Comparison of ENCODE assay signal across 15 cellular contexts in genomic region chr5:89081360-89081759, GRCh38.
DNase-seq lines count a peak whose midpoint lies in the region; ATAC-seq and TF ChIP-seq lines count a peak whose summit lies in the region.
"Had no signal": no experiment of that assay in that cellular context is flagged by ENCODE, and none has a peak within 500 bp of the region (broad histone marks: within the 10 kb centered on the region; RNA-seq: fewer than 3 reads in every experiment).

No MANE protein-coding gene starts in this region.

- H4K20me1 ChIP-seq in OCI-LY1 (ENCODE audit: insufficient read depth, low read length), result no peaks in the 10 kb centered on the region
- H4K20me1 ChIP-seq: BLaER1 treated with 17β-estradiol and CSF1 and Interleukin-3, amounts not matched to agents 10 nM and 100 nM had no signal

- H3K9me3 Mint-ChIP-seq in CD8-positive, alpha-beta memory T cell, result peaks cover 0 to 5% (median 0%) of the 10 kb centered on the region in 5 donors
- H3K9me3 Mint-ChIP-seq: activated T-cell treated with anti-CD3 and anti-CD28 coated beads, Interleukin-2, amount 50 U/mL, for 4 hours; GM23338; stimulated activated naive CD8-positive, alpha-beta T cell treated with anti-CD3 and anti-CD28 coated beads, Interleukin-15, amount 100 ng/mL, for 72 hours had no signal

- H3K27ac ChIP-seq in OCI-LY1 (ENCODE audit: low read depth, low read length, poor library complexity, severe bottlenecking), result no peak overlapping the region
- no peak overlapping the region for H3K27ac ChIP-seq in CD8-positive, alpha-beta memory T cell (ENCODE audit: low read depth, low read length)
- H3K27ac ChIP-seq: BLaER1 treated with 17β-estradiol and CSF1 and Interleukin-3, amounts not matched to agents 10 nM and 100 nM had no signal

- CTCF ChIA-PET in CD8-positive, alpha-beta memory T cell (lab: Charles Lee), result no interaction called here

- H3K36me3 Mint-ChIP-seq in CD8-positive, alpha-beta memory T cell, result no peaks in the 10 kb centered on the region

- H3F3A ChIP-seq in OCI-LY1 (ENCODE audit: insufficient read depth, low read length), result no peaks in the 10 kb centered on the region

- H3K4me3 ChIP-seq in OCI-LY1 (ENCODE audit: low read depth, low read length, poor library complexity, severe bottlenecking), result no peak overlapping the region
- no peak overlapping the region for H3K4me3 ChIP-seq in CD8-positive, alpha-beta memory T cell (ENCODE audit: low read length)
- H3K4me3 ChIP-seq: BLaER1 treated with 17β-estradiol and CSF1 and Interleukin-3, amounts not matched to agents 10 nM and 100 nM; GM23338 had no signal

- H3K9ac ChIP-seq in OCI-LY1 (ENCODE audit: low read length), result no peak overlapping the region
- H3K9ac ChIP-seq: BLaER1 treated with 17β-estradiol and CSF1 and Interleukin-3, amounts not matched to agents 10 nM and 100 nM had no signal

- H3K27me3 Mint-ChIP-seq in CD8-positive, alpha-beta memory T cell, result no peaks in the 10 kb centered on the region
- H3K27me3 Mint-ChIP-seq: stimulated activated naive CD8-positive, alpha-beta T cell treated with anti-CD3 and anti-CD28 coated beads, Interleukin-15, amount 100 ng/mL, for 72 hours had no signal

- no peaks in the 10 kb centered on the region for H3K36me3 ChIP-seq in OCI-LY1 (ENCODE audit: insufficient read depth, low read length)
- H3K36me3 ChIP-seq in CD8-positive, alpha-beta memory T cell (ENCODE audit: insufficient read depth, low read length), result no peaks in the 10 kb centered on the region
- H3K36me3 ChIP-seq: BLaER1 treated with 17β-estradiol and CSF1 and Interleukin-3, amounts not matched to agents 10 nM and 100 nM had no signal

- intact Hi-C loops in head of caudate nucleus (cut with DNase I), result no loop called here

- POLR2A ChIA-PET in CD8-positive, alpha-beta memory T cell (lab: Charles Lee), result no interaction called here

- H3K4me2 ChIP-seq in OCI-LY1 (ENCODE audit: low read length), result peak overlapping the region; percentile 15
- H3K4me2 ChIP-seq: BLaER1 treated with 17β-estradiol and CSF1 and Interleukin-3, amounts not matched to agents 10 nM and 100 nM; GM23338 had no signal

- H3K9me2 ChIP-seq in OCI-LY1 (ENCODE audit: low read depth, low read length), result no peaks in the 10 kb centered on the region

- peaks cover 15% of the 10 kb centered on the region for H3K4me1 ChIP-seq in OCI-LY1 (ENCODE audit: insufficient read depth, low read length, severe bottlenecking)
- H3K4me1 ChIP-seq in CD8-positive, alpha-beta memory T cell (ENCODE audit: insufficient read depth, low read length), result no peaks in the 10 kb centered on the region
- H3K4me1 ChIP-seq: BLaER1 treated with 17β-estradiol and CSF1 and Interleukin-3, amounts not matched to agents 10 nM and 100 nM had no signal

- peak; percentile 37; the same call in 1 of the 2 replicates for TF ChIP-seq CTCF in OCI-LY1 (IDR thresholded peaks at IDR 0.05; ENCODE audit: low read length)

- H3K27me3 ChIP-seq in OCI-LY1 (ENCODE audit: insufficient read depth, low read length), result no peaks in the 10 kb centered on the region
- no peaks in the 10 kb centered on the region for H3K27me3 ChIP-seq in CD8-positive, alpha-beta memory T cell (ENCODE audit: insufficient read depth, low read length, poor library complexity, severe bottlenecking)
- H3K27me3 ChIP-seq: BLaER1 treated with 17β-estradiol and CSF1 and Interleukin-3, amounts not matched to agents 10 nM and 100 nM had no signal

- H3K9me3 ChIP-seq in OCI-LY1 (ENCODE audit: low read length), result no peaks in the 10 kb centered on the region
- no peaks in the 10 kb centered on the region for H3K9me3 ChIP-seq in CD8-positive, alpha-beta memory T cell (ENCODE audit: low read length)
- H3K9me3 ChIP-seq: BLaER1 treated with 17β-estradiol and CSF1 and Interleukin-3, amounts not matched to agents 10 nM and 100 nM had no signal

- H3K79me2 ChIP-seq in OCI-LY1 (ENCODE audit: insufficient read depth, low read length), result no peaks in the 10 kb centered on the region

- no peak for DNase-seq in stimulated activated naive CD4-positive, alpha-beta T cell treated with Interleukin-2 at 50 U/mL for 16 hours (lab: John Stamatoyannopoulos, UW)
- no peak for DNase-seq in head of caudate nucleus
- DNase-seq in CD8-positive, alpha-beta memory T cell, result no peak
- DNase-seq: activated T-cell treated with anti-CD3 and anti-CD28 coated beads, Interleukin-2, amount 50 U/mL, for 4 hours; GF-D8; NCI-H1092 treated with DMSO at 0.1 percent for 48 hours; stimulated activated naive CD8-positive, alpha-beta T cell treated with anti-CD3 and anti-CD28 coated beads, Interleukin-15, amount 100 ng/mL, for 72 hours had no signal

- no peak overlapping the region for H3K27ac Mint-ChIP-seq in CD8-positive, alpha-beta memory T cell
- H3K27ac Mint-ChIP-seq: GM23338; progenitor cell of endocrine pancreas; stimulated activated naive CD8-positive, alpha-beta T cell treated with anti-CD3 and anti-CD28 coated beads, Interleukin-15, amount 100 ng/mL, for 72 hours had no signal

- no peak overlapping the region for H3K4me3 Mint-ChIP-seq in CD8-positive, alpha-beta memory T cell
- H3K4me3 Mint-ChIP-seq: activated T-cell treated with anti-CD3 and anti-CD28 coated beads, Interleukin-2, amount 50 U/mL, for 4 hours; GM23338; stimulated activated naive CD8-positive, alpha-beta T cell treated with anti-CD3 and anti-CD28 coated beads, Interleukin-15, amount 100 ng/mL, for 72 hours had no signal

- peak overlapping the region; percentile 76 for H2AFZ ChIP-seq in OCI-LY1 (ENCODE audit: low read length)
- H2AFZ ChIP-seq: GM23338 had no signal

- no peaks in the 10 kb centered on the region for H3K4me1 Mint-ChIP-seq in CD8-positive, alpha-beta memory T cell
- H3K4me1 Mint-ChIP-seq: GM23338; stimulated activated naive CD8-positive, alpha-beta T cell treated with anti-CD3 and anti-CD28 coated beads, Interleukin-15, amount 100 ng/mL, for 72 hours had no signal

- ATAC-seq in GM18867 (IDR thresholded peaks at IDR 0.05; ENCODE audit: unreplicated experiment) (peak; percentile 86), GM21423 (IDR thresholded peaks at IDR 0.05; ENCODE audit: unreplicated experiment) (peak; percentile 86), HG03039 (IDR thresholded peaks at IDR 0.05; ENCODE audit: unreplicated experiment) (peak; percentile 66), GM21515 (IDR thresholded peaks at IDR 0.05; ENCODE audit: unreplicated experiment) (no peak)
- ATAC-seq: activated T-cell treated with anti-CD3 and anti-CD28 coated beads, Interleukin-2, amount 50 U/mL, for 4 hours; GM23338; stimulated activated naive CD8-positive, alpha-beta T cell treated with anti-CD3 and anti-CD28 coated beads, Interleukin-15, amount 100 ng/mL, for 72 hours had no signal
